Comparison of ENCODE assay signal across 1 cellular context in genomic region chr12:40103043-40103442, GRCh38.
TF ChIP-seq lines count a peak whose summit lies in the region.

No MANE protein-coding gene starts in this region.

TF ChIP-seq in neural cell, 6 proteins besides CTCF, POLR2A, EP300 and RAD21 (continued from another document):
- TF ChIP-seq REST (IDR thresholded peaks at IDR 0.05; ENCODE audit: borderline replicate concordance): no peak
- no peak for TF ChIP-seq POLR2AphosphoS5 (IDR thresholded peaks at IDR 0.05)
- no peak for TF ChIP-seq SMC3 (conservative IDR thresholded peaks at IDR 0.05; ENCODE audit: poor library complexity)
